In the genomic region with DNA sequence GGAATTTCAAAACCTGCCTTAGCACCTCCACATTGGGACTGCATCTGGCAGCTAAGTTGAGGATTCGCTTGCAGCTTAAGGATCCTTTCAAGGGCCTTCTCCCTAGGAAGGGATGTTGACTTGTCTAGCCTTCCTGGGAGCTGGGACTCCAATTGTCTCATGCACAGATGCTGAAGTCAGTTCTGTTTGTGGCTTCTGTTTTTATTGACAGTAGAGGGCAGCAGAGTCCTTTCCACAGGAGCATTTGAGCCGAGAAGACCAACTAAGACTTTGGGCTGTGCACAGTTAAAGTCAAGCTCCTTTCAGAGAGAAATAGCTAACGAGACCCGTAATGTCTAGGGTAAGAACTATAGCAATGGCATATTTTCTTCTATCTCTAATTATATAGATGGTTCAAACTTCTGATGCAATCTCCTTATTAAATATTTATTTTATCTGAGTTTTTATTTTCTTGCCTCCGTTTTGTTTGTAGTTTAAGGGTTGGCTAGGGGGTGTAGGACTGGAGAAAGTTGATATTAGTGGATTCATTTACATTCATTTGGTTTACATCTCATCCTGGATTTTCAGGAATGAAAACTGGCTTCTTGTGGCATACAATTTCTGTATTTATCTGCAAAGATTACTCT, we compare ENCODE assay signal across 9 cellular contexts. TPM values are rescaled to one million over a fixed set of nuclear protein-coding genes. Genes with fewer than 3 reads are reported as not detected.
DNase-seq lines count a peak whose midpoint lies in the region; ATAC-seq and TF ChIP-seq lines count a peak whose summit lies in the region.
"Had no signal": no experiment of that assay in that cellular context is flagged by ENCODE, and none has a peak within 500 bp of the region (broad histone marks: within the 10 kb centered on the region; RNA-seq: fewer than 3 reads in every experiment).

No MANE protein-coding gene starts in this region.

- H3K4me3 Mint-ChIP-seq in immature natural killer cell = no peak overlapping the region

- no peaks in the 10 kb centered on the region for H3K36me3 Mint-ChIP-seq in immature natural killer cell

- DNase-seq in NCI-H1092 treated with DMSO at 0.1 percent for 48 hours (lab: John Stamatoyannopoulos, UW) = peak; percentile 40
- DNase-seq in NCI-H1092 (lab: John Stamatoyannopoulos, UW) = no peak
- peak; percentile 50 for DNase-seq in Jurkat, Clone E6-1 (ENCODE audit: low read depth, low spot score)
- DNase-seq in OCI-M1 (lab: John Stamatoyannopoulos, UW) = peak; percentile 72
- DNase-seq in brain microvascular endothelial cell = peak; percentile 67
- peak; percentile 9 to 26 (median 12) for DNase-seq in immature natural killer cell
- peak; percentile 2 to 3 for DNase-seq in stimulated activated CD4-positive, alpha-beta T cell treated with anti-CD3 and anti-CD28 coated beads, Interleukin-4, amount 100 ng/mL, for 4 hours

- H3K27me3 ChIP-seq in brain microvascular endothelial cell (replicated peaks) = no peaks in the 10 kb centered on the region
- H3K27me3 ChIP-seq: BLaER1 had no signal

- H3K4me1 Mint-ChIP-seq in immature natural killer cell = no peaks in the 10 kb centered on the region

- H3K27ac Mint-ChIP-seq in immature natural killer cell = no peak overlapping the region

- TF ChIP-seq CTCF in brain microvascular endothelial cell (IDR thresholded peaks at IDR 0.05; ENCODE audit: low read depth, low read length, missing control alignments) = peak; percentile 86

- peak; percentile 77 for ATAC-seq in GM21381 (IDR thresholded peaks at IDR 0.05; ENCODE audit: unreplicated experiment)

- no peak overlapping the region for H3K4me3 ChIP-seq in Jurkat, Clone E6-1 (ENCODE audit: low read length)
- H3K4me3 ChIP-seq in brain microvascular endothelial cell (ENCODE audit: low read depth, low read length) = no peak overlapping the region
- H3K4me3 ChIP-seq: BLaER1 had no signal

- peaks cover 0 to 1% (median 0%) of the 10 kb centered on the region in 6 donors for H3K9me3 Mint-ChIP-seq in immature natural killer cell

- H3K27ac ChIP-seq in brain microvascular endothelial cell = no peak overlapping the region
- H3K27ac ChIP-seq: BLaER1 had no signal

- in situ Hi-C loops in brain microvascular endothelial cell (cut with HindIII; ENCODE audit: low pct_ligation_motif_present, low sequenced_read_pairs) = no loop called here

- H3K27me3 Mint-ChIP-seq in immature natural killer cell (ENCODE audit: low read depth in 3 of 3) = peaks cover 3 to 15% (median 9%) of the 10 kb centered on the region in 3 donors

- H3K36me3 ChIP-seq in brain microvascular endothelial cell (replicated peaks) = no peaks in the 10 kb centered on the region
- H3K36me3 ChIP-seq: BLaER1 had no signal

RNA-seq across cellular contexts. Expression of a gene that starts 59.7 kb away (rescaled TPM):
- polyA plus RNA-seq in Jurkat, Clone E6-1 (2012; ENCODE audit: insufficient read depth, insufficient read length) = 6.1 TPM
- 1 to 10 TPM; 2.8 to 4.0 (median 3.0) TPM for polyA plus RNA-seq in immature natural killer cell
